ENCODE assay signal across 3 cellular contexts in the genomic region with DNA sequence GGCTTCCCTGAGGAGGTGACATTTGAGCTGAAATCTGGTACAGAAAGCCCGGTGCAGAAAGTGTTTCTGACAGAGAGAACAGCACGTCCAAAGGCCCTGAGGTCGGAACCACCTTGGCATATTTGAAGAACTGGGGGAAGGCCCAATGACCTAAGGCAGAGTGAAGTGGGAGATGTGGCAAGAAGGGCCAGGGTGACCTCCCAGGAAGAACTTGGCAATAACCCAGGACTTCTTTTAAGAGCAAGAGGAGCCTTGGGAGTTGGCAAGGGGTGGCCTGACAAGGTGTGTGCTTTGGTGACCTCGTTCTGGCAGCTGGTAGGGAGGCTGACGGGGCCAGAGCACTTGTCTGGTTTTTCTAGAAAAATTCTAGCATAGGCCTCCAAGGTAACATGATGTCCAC.
A peak's percentile ranks its signal among the peaks of the same experiment; 100 is the strongest.
TF ChIP-seq lines count a peak whose summit lies in the region.

No MANE protein-coding gene starts in this region.

TF ChIP-seq in A549, 52 proteins besides CTCF, POLR2A, EP300 and RAD21 (continued from another document):
- TF ChIP-seq HOXB5 (CRISPR knock-in tag; IDR thresholded peaks at IDR 0.05) (no peak), RCOR1 (IDR thresholded peaks at IDR 0.05; ENCODE audit: low read depth, low read length) (no peak), CHD2 (IDR thresholded peaks at IDR 0.05; ENCODE audit: low read length, partially characterized antibody) (no peak), ZC3H11A (IDR thresholded peaks at IDR 0.05) (no peak), TP53 (CRISPR knock-in tag; IDR thresholded peaks at IDR 0.05) (no peak)

TF ChIP-seq in HEK293, 187 proteins besides CTCF, POLR2A, EP300 and RAD21 (continued from another document):
- TF ChIP-seq ZNF623 (tag by site-specific recombination; IDR thresholded peaks at IDR 0.05) (peak; percentile 93), ZSCAN23 (tag by site-specific recombination; IDR thresholded peaks at IDR 0.05) (no peak), ZNF776 (tag by site-specific recombination; IDR thresholded peaks at IDR 0.05; ENCODE audit: borderline replicate concordance) (no peak), IKZF3 (tag by site-specific recombination; IDR thresholded peaks at IDR 0.05) (no peak), SP2 (tag by site-specific recombination; IDR thresholded peaks at IDR 0.05) (no peak), GLIS1 (tag by site-specific recombination; IDR thresholded peaks at IDR 0.05) (peak; percentile 79), ZNF48 (tag by site-specific recombination; IDR thresholded peaks at IDR 0.05) (no peak), ZNF791 (tag by site-specific recombination; IDR thresholded peaks at IDR 0.05) (no peak)
- TF ChIP-seq, protein P1, sequence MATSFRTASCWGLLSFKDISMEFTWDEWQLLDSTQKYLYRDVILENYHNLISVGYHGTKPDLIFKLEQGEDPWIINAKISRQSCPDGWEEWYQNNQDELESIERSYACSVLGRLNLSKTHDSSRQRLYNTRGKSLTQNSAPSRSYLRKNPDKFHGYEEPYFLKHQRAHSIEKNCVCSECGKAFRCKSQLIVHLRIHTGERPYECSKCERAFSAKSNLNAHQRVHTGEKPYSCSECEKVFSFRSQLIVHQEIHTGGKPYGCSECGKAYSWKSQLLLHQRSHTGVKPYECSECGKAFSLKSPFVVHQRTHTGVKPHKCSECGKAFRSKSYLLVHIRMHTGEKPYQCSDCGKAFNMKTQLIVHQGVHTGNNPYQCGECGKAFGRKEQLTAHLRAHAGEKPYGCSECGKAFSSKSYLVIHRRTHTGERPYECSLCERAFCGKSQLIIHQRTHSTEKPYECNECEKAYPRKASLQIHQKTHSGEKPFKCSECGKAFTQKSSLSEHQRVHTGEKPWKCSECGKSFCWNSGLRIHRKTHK (tag by site-specific recombination; IDR thresholded peaks at IDR 0.05) = no peak
- TF ChIP-seq, protein P2, sequence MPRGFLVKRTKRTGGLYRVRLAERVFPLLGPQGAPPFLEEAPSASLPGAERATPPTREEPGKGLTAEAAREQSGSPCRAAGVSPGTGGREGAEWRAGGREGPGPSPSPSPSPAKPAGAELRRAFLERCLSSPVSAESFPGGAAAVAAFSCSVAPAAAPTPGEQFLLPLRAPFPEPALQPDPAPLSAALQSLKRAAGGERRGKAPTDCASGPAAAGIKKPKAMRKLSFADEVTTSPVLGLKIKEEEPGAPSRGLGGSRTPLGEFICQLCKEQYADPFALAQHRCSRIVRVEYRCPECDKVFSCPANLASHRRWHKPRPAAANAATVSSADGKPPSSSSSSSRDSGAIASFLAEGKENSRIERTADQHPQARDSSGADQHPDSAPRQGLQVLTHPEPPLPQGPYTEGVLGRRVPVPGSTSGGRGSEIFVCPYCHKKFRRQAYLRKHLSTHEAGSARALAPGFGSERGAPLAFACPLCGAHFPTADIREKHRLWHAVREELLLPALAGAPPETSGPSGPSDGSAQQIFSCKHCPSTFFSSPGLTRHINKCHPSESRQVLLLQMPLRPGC (tag by site-specific recombination; IDR thresholded peaks at IDR 0.05) = no peak
- TF ChIP-seq, protein P3, sequence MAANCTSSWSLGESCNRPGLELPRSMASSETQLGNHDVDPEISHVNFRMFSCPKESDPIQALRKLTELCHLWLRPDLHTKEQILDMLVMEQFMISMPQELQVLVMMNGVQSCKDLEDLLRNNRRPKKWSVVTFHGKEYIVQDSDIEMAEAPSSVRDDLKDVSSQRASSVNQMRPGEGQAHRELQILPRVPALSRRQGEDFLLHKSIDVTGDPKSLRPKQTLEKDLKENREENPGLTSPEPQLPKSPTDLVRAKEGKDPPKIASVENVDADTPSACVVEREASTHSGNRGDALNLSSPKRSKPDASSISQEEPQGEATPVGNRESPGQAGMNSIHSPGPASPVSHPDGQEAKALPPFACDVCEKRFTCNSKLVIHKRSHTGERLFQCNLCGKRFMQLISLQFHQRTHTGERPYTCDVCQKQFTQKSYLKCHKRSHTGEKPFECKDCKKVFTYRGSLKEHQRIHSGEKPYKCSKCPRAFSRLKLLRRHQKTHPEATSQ (tag by site-specific recombination; IDR thresholded peaks at IDR 0.05) = no peak

TF ChIP-seq in K562, 482 proteins besides CTCF, POLR2A, EP300 and RAD21:
- no peak for TF ChIP-seq TEAD4 (IDR thresholded peaks at IDR 0.05; ENCODE audit: low read length)
- no peak for TF ChIP-seq TEAD4 (CRISPR knock-in tag; IDR thresholded peaks at IDR 0.05; ENCODE audit: borderline replicate concordance)
- TF ChIP-seq NFIC (IDR thresholded peaks at IDR 0.05) = peak; percentile 53; the same call in 1 of the 2 replicates
- TF ChIP-seq ZNF668 (CRISPR knock-in tag; IDR thresholded peaks at IDR 0.05) = no peak
- TF ChIP-seq, protein P4, sequence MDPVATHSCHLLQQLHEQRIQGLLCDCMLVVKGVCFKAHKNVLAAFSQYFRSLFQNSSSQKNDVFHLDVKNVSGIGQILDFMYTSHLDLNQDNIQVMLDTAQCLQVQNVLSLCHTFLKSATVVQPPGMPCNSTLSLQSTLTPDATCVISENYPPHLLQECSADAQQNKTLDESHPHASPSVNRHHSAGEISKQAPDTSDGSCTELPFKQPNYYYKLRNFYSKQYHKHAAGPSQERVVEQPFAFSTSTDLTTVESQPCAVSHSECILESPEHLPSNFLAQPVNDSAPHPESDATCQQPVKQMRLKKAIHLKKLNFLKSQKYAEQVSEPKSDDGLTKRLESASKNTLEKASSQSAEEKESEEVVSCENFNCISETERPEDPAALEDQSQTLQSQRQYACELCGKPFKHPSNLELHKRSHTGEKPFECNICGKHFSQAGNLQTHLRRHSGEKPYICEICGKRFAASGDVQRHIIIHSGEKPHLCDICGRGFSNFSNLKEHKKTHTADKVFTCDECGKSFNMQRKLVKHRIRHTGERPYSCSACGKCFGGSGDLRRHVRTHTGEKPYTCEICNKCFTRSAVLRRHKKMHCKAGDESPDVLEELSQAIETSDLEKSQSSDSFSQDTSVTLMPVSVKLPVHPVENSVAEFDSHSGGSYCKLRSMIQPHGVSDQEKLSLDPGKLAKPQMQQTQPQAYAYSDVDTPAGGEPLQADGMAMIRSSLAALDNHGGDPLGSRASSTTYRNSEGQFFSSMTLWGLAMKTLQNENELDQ (CRISPR knock-in tag; IDR thresholded peaks at IDR 0.05; ENCODE audit: borderline replicate concordance) = no peak
- no peak for TF ChIP-seq SIX5 (IDR thresholded peaks at IDR 0.05; ENCODE audit: borderline replicate concordance in 1 of 2, insufficient read depth in 1 of 2, low read depth in 1 of 2, low read length in 2 of 2)
